ENCODE assay signal across 19 cellular contexts in the genomic region with DNA sequence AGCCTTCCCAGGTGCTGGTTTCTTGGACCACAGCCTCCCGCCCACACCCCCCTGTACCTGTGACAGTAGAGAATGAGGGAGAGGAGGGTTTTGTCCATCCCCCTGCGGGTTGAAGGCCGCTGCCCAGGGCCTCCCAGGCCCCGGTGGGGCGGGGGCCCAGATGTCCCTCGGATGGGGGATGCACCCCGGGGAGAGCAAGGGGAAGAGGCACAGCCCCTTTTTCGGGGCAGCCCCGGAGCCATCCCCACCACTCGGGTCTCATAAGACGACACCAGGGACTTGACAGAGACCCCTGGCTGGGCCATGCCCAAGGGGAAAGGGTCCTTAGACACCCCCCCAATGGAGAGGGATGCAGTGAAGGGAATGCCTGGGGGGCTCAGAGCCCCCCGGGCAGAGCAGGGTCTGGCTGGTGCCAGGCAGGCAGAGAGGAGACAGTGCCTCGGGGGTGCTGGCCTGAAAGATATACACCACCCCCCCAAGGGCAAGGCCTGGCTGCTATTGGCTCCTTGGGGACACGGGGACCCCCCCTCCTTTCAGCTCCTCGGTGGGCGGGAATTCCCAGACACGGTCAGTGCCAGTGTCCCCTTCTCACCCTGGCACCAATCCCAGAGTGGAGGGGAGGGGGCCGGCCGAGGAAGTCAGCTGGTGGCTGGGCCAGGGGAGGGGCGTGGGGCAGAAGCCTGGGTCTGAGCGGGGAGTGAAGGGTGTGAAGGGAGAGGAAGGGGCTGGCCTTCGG. TPM values are rescaled to one million over a fixed set of nuclear protein-coding genes. Genes with fewer than 3 reads are reported as not detected.
DNase-seq lines count a peak whose midpoint lies in the region; ATAC-seq, FAIRE-seq and TF ChIP-seq lines count a peak whose summit lies in the region.
"Had no signal": no experiment of that assay in that cellular context is flagged by ENCODE, and none has a peak within 500 bp of the region (broad histone marks: within the 10 kb centered on the region; RNA-seq: fewer than 3 reads in every experiment).

No MANE protein-coding gene starts in this region.

- no peak for TF ChIP-seq RAD21 in K562 (CRISPR knock-in tag; conservative IDR thresholded peaks at IDR 0.05 in 1 of 2, IDR thresholded peaks at IDR 0.05 in 1 of 2)

- H3K27ac ChIP-seq in K562 (ENCODE audit: extremely low read depth, low read depth, low read length) (no peak overlapping the region), kidney (ENCODE audit: low read depth in 2 of 2, low read length in 2 of 2) (no peak overlapping the region), substantia nigra (ENCODE audit: low read depth, low read length, poor library complexity, severe bottlenecking) (peak overlapping the region; percentile 100), tibial artery (peak overlapping the region in 1 of 2 donors; percentile 63)
- H3K27ac ChIP-seq: hepatocyte, psoas muscle, SK-N-MC had no signal

- BruUV-seq in K562 (replicated peaks; lab: Mats Ljungman, UMichigan), result no TSS peak

- TF ChIP-seq CTCF in K562 (IDR thresholded peaks at IDR 0.05 in 2 of 3, conservative IDR thresholded peaks at IDR 0.05 in 1 of 3; ENCODE audit: insufficient read depth in 2 of 3, low read depth in 1 of 3, low read length in 3 of 3) (no peak), kidney (IDR thresholded peaks at IDR 0.05; ENCODE audit: borderline replicate concordance, extremely low read depth, insufficient read depth) (no peak), tibial artery (IDR thresholded peaks at IDR 0.05) (no peak)

- H2AFZ ChIP-seq in K562 (ENCODE audit: low read depth, low read length), result no peak overlapping the region
- H2AFZ ChIP-seq: hepatocyte had no signal

- no peaks in the 10 kb centered on the region for H3K27me3 ChIP-seq in K562 (ENCODE audit: control insufficient read depth in 2 of 2, insufficient read depth in 2 of 2, low read length in 2 of 2)
- H3K27me3 ChIP-seq in tibial artery, result no peaks in the 10 kb centered on the region
- H3K27me3 ChIP-seq: hepatocyte had no signal

- peaks cover 8% of the 10 kb centered on the region for H4K20me1 ChIP-seq in K562 (replicated peaks; ENCODE audit: control insufficient read depth, insufficient read depth, low read length)

- H3K9ac ChIP-seq in K562 (ENCODE audit: insufficient read depth in 1 of 2, low read depth in 2 of 2, low read length in 2 of 2) (no peak overlapping the region), kidney (ENCODE audit: low read length in 2 of 2) (no peak overlapping the region)

- H3K4me3 ChIP-seq in K562, result no peak overlapping the region
- H3K4me3 ChIP-seq in kidney (ENCODE audit: low read length in 2 of 2), result no peak overlapping the region
- no peak overlapping the region for H3K4me3 ChIP-seq in tibial artery
- H3K4me3 ChIP-seq: hepatocyte, psoas muscle, SK-N-MC had no signal

- H3K79me2 ChIP-seq in K562 (ENCODE audit: control insufficient read depth, insufficient read depth, low read length), result peaks cover 5% of the 10 kb centered on the region; the same call in 1 of the 3 replicates
- H3K79me2 ChIP-seq: hepatocyte had no signal

- 87% methylated on average over 14 of the region's 22 CpGs for WGBS in K562 (ENCODE audit: insufficient coverage, low coverage, missing lambda C conversion rate)

- POLR2A ChIA-PET in K562 (lab: Yijun Ruan, JAX), result interaction anchor here (0.6 to 2.2 kb wide), 2 partner anchors 118 to 119 kb away, joined by 4 to 7 read pairs; partner anchors contain the start of genes FBXO24 and LRCH4

- intact Hi-C loops in K562 (cut with micrococcal nuclease), result loop anchor here (5.0 kb wide), 1 partner anchor 384 kb away; the partner anchor contains the start of gene SLC12A9
- intact Hi-C loops in kidney (cut with DNase I), result loop anchor here (10.0 kb wide), 1 partner anchor 217 kb away; no protein-coding TSS in a partner anchor
- intact Hi-C loops in tibial artery (cut with DNase I; ENCODE audit: low total_unique reads), result loop anchor here (5.0 to 10.0 kb wide), 3 partner anchors 89 to 397 kb away; partner anchors contain the start of genes EPO and TRIP6

- no peak for TF ChIP-seq EP300 in K562 (IDR thresholded peaks at IDR 0.05; ENCODE audit: low read length)

- peaks cover 2% of the 10 kb centered on the region for H3K9me1 ChIP-seq in K562 (ENCODE audit: control insufficient read depth, insufficient read depth, low read length)

- no peaks in the 10 kb centered on the region for H3K9me3 ChIP-seq in K562 (replicated peaks; ENCODE audit: control insufficient read depth, insufficient read depth, low read depth, low read length)
- no peaks in the 10 kb centered on the region for H3K9me3 ChIP-seq in kidney (ENCODE audit: control insufficient read depth in 1 of 2, low read length in 2 of 2)
- no peaks in the 10 kb centered on the region for H3K9me3 ChIP-seq in tibial artery
- H3K9me3 ChIP-seq: psoas muscle had no signal

- H3K36me3 ChIP-seq in K562 (ENCODE audit: control insufficient read depth, insufficient read depth, low read length), result peaks cover 49% of the 10 kb centered on the region; the same call in 2 of the 3 replicates
- peaks cover 0 to 3% of the 10 kb centered on the region in 2 donors for H3K36me3 ChIP-seq in kidney (ENCODE audit: control insufficient read depth in 1 of 2, insufficient read depth in 2 of 2, low read length in 2 of 2)
- peaks cover 0 to 60% (median 11%) of the 10 kb centered on the region in 3 donors for H3K36me3 ChIP-seq in tibial artery

- no peak for TF ChIP-seq POLR2A in K562 (conservative IDR thresholded peaks at IDR 0.05)
- TF ChIP-seq POLR2A in H54 (IDR thresholded peaks at IDR 0.05; ENCODE audit: low read depth, low read length), result no peak

- in situ Hi-C loops in K562 (cut with MboI), result loop anchor here (25.0 kb wide), 1 partner anchor 94 kb away; the partner anchor contains the start of gene SAP25

- no peak for ATAC-seq in K562
- ATAC-seq: activated T-cell treated with anti-CD3 and anti-CD28 coated beads, Interleukin-2, amount 50 U/mL, for 4 hours; esophagus mucosa; psoas muscle had no signal

- DNase-seq in NCI-H1092 treated with DMSO at 0.1 percent for 48 hours (lab: John Stamatoyannopoulos, UW) (peak; percentile 15), NCI-H1092 (lab: John Stamatoyannopoulos, UW) (no peak), K562 (ENCODE audit: extremely low read depth in 1 of 4, low spot score in 3 of 4) (peak in 2 of 4 experiments; percentile 22 to 24), kidney (peak; percentile 78), substantia nigra (lab: John Stamatoyannopoulos, UW) (peak; percentile 61 to 99 (median 95)), tibial artery (no peak), SK-N-DZ (ENCODE audit: low spot score) (no peak), H54 (ENCODE audit: insufficient read length, low spot score) (no peak)
- DNase-seq: activated CD4-positive, alpha-beta T cell treated with anti-CD3 and anti-CD28 coated beads, Interleukin-2, amount 50 U/mL, for 48 hours; activated T-cell treated with anti-CD3 and anti-CD28 coated beads, Interleukin-2, amount 50 U/mL, for 4 hours; NCI-H1694 treated with DMSO at 0.1 percent for 48 hours; NCI-H510A; psoas muscle; stimulated activated CD4-positive, alpha-beta T cell treated with anti-CD3 and anti-CD28 coated beads, Interleukin-15, amount 100 ng/mL, for 24 hours had no signal

- CTCF ChIA-PET in K562 (lab: Yijun Ruan, JAX; ENCODE audit: low intra/inter-chr PET ratio), result interaction anchor here (1.1 to 3.4 kb wide), 3 partner anchors 15 to 92 kb away, joined by 3 to 26 read pairs (median 10); no protein-coding TSS in a partner anchor

- FAIRE-seq in K562 (lab: Jason Lieb, UNC), result no peak
- no peak for FAIRE-seq in kidney (lab: Jason Lieb, UNC)
- no peak for FAIRE-seq in H54 (lab: Jason Lieb, UNC)
- FAIRE-seq: colon had no signal

- H3K4me1 ChIP-seq in K562 (replicated peaks in 1 of 2; ENCODE audit: control insufficient read depth in 2 of 2, insufficient read depth in 2 of 2, low read length in 2 of 2), result peaks cover 5 to 35% of the 10 kb centered on the region in 2 experiments
- H3K4me1 ChIP-seq in kidney (ENCODE audit: control insufficient read depth in 1 of 2, insufficient read depth in 1 of 2, low read depth in 1 of 2, low read length in 2 of 2), result peaks cover 0 to 8% of the 10 kb centered on the region in 2 donors
- peaks cover 0 to 50% (median 27%) of the 10 kb centered on the region in 4 donors for H3K4me1 ChIP-seq in tibial artery

- no peak overlapping the region for H3K4me2 ChIP-seq in K562 (ENCODE audit: insufficient read depth, low read length)
- H3K4me2 ChIP-seq: hepatocyte had no signal

RNA-seq across cellular contexts. Expression of gene SPACDR, which starts 3.7 kb away (rescaled TPM):
- total RNA-seq in K562 (2011; cell fraction: chromatin; rRNA removed; ENCODE audit: low replicate concordance), result 3.4 and 9.9 TPM in 2 replicates
- total RNA-seq in K562 (2011; cell fraction: nucleolus; rRNA removed), result 1.8 and 4.7 TPM in 2 replicates
- 2.4 and 3.8 TPM in 2 replicates for total RNA-seq in K562 (2011; cell fraction: nucleoplasm; rRNA removed)
- total RNA-seq in K562 (2014; rRNA removed), result 0.14 and 0.29 TPM in 2 replicates
- not detected in 2 replicates for total RNA-seq in K562 (2014; rRNA removed; fragmentation: Illumina TruSeq; extraction: Trizol)
- 0.29 and 0.41 TPM in 2 replicates for total RNA-seq in K562 (2015; rRNA removed; fragmentation: Illumina TruSeq; extraction: Trizol)
- 0.55 and 1.2 TPM in 2 replicates for total RNA-seq in K562 (2021)
- 0.18 and 0.20 TPM in 2 replicates for polyA plus RNA-seq in K562 (2011; rRNA removed)
- 0.40 and 0.56 TPM in 2 replicates for polyA plus RNA-seq in K562 (2011; cell fraction: cytosol; rRNA removed)
- polyA plus RNA-seq in K562 (2011; cell fraction: nucleus; rRNA removed), result 1.0 and 2.9 TPM in 2 replicates
- 0.47 and 2.1 TPM in 2 replicates for polyA plus RNA-seq in K562 (2012)
- polyA plus RNA-seq in K562 (2014; fragmentation: Illumina TruSeq; extraction: Trizol), result 0.13 and 0.24 TPM in 2 replicates
- under 1 TPM; 0.07 to 0.11 TPM for polyA plus RNA-seq in K562 (2014; fragmentation: Nextera tagmentation; extraction: Ambion mirVana)
- polyA plus RNA-seq in K562 (2014; rRNA removed), result 0.12 and 0.15 TPM in 2 replicates
- not detected in 2 replicates for polyA minus RNA-seq in K562 (2011; rRNA and poly(A)+ RNA removed)
- polyA minus RNA-seq in K562 (2011; cell fraction: cytosol; rRNA and poly(A)+ RNA removed), result not detected in 2 replicates
- not detected in 2 replicates for polyA minus RNA-seq in K562 (2011; cell fraction: nucleus; rRNA and poly(A)+ RNA removed)
- 0.54 TPM for total RNA-seq in kidney
- not detected for polyA plus RNA-seq in kidney (ENCODE audit: insufficient read depth, low read depth, low replicate concordance)
- not detected in 2 replicates for polyA plus RNA-seq in SK-N-DZ (2014; cell fraction: cytosol; rRNA removed)
- 1.8 TPM in 1 of 2 replicates, not detected in the other for polyA plus RNA-seq in SK-N-DZ (2014; cell fraction: nucleus; rRNA removed)
- total RNA-seq: psoas muscle had no signal
- polyA plus RNA-seq: hepatocyte had no signal

RNA-seq across cellular contexts. Expression of gene TSC22D4, which starts 11.2 kb away (rescaled TPM):
- total RNA-seq in K562 (2011; cell fraction: chromatin; rRNA removed; ENCODE audit: low replicate concordance), result 30.5 and 88.7 TPM in 2 replicates
- total RNA-seq in K562 (2011; cell fraction: nucleolus; rRNA removed), result 56.8 and 60.5 TPM in 2 replicates
- 38.6 and 57.1 TPM in 2 replicates for total RNA-seq in K562 (2011; cell fraction: nucleoplasm; rRNA removed)
- total RNA-seq in K562 (2014; rRNA removed) (77.6 and 102 TPM in 2 replicates), K562 (2014; rRNA removed; fragmentation: Illumina TruSeq; extraction: Trizol) (10.1 and 13.1 TPM in 2 replicates), K562 (2015; rRNA removed; fragmentation: Illumina TruSeq; extraction: Trizol) (31.3 and 33.9 TPM in 2 replicates), K562 (2021) (102 and 107 TPM in 2 replicates), kidney (61.5 TPM)
- polyA plus RNA-seq in K562 (2011; rRNA removed) (14.2 and 18.8 TPM in 2 replicates), K562 (2014; fragmentation: Illumina TruSeq; extraction: Trizol) (28.7 and 51.7 TPM in 2 replicates), K562 (2014; fragmentation: Nextera tagmentation; extraction: Ambion mirVana) (under 1 TPM; 0.37 to 0.92 TPM), K562 (2014; rRNA removed) (57.9 and 61.0 TPM in 2 replicates), kidney (ENCODE audit: insufficient read depth, low read depth, low replicate concordance) (67.0 TPM)
- 13.0 and 47.0 TPM in 2 replicates for polyA plus RNA-seq in K562 (2011; cell fraction: cytosol; rRNA removed)
- polyA plus RNA-seq in K562 (2011; cell fraction: nucleus; rRNA removed), result 22.1 and 53.6 TPM in 2 replicates
- 64.9 and 107 TPM in 2 replicates for polyA plus RNA-seq in K562 (2012)
- 5.5 and 9.6 TPM in 2 replicates for polyA minus RNA-seq in K562 (2011; rRNA and poly(A)+ RNA removed)
- 24.5 and 26.5 TPM in 2 replicates for polyA minus RNA-seq in K562 (2011; cell fraction: cytosol; rRNA and poly(A)+ RNA removed)
- 10.0 and 13.5 TPM in 2 replicates for polyA minus RNA-seq in K562 (2011; cell fraction: nucleus; rRNA and poly(A)+ RNA removed)
- polyA plus RNA-seq in SK-N-DZ (2014; cell fraction: cytosol; rRNA removed), result 21.1 and 24.7 TPM in 2 replicates
- 16.0 and 23.2 TPM in 2 replicates for polyA plus RNA-seq in SK-N-DZ (2014; cell fraction: nucleus; rRNA removed)

RNA-seq across cellular contexts. Expression of gene NYAP1, which starts 15.9 kb away (rescaled TPM):
- 0.53 and 1.0 TPM in 2 replicates for total RNA-seq in K562 (2011; cell fraction: chromatin; rRNA removed; ENCODE audit: low replicate concordance)
- total RNA-seq in K562 (2011; cell fraction: nucleolus; rRNA removed), result 0.67 and 0.79 TPM in 2 replicates
- 0.23 and 0.59 TPM in 2 replicates for total RNA-seq in K562 (2011; cell fraction: nucleoplasm; rRNA removed)
- 0.32 and 0.98 TPM in 2 replicates for total RNA-seq in K562 (2014; rRNA removed)
- 0.11 and 0.13 TPM in 2 replicates for total RNA-seq in K562 (2014; rRNA removed; fragmentation: Illumina TruSeq; extraction: Trizol)
- 0.15 and 0.22 TPM in 2 replicates for total RNA-seq in K562 (2015; rRNA removed; fragmentation: Illumina TruSeq; extraction: Trizol)
- 0.82 and 0.87 TPM in 2 replicates for total RNA-seq in K562 (2021)
- polyA plus RNA-seq in K562 (2011; rRNA removed), result 0.09 and 0.13 TPM in 2 replicates
- polyA plus RNA-seq in K562 (2011; cell fraction: cytosol; rRNA removed), result 0.15 and 1.4 TPM in 2 replicates
- 0.34 and 1.7 TPM in 2 replicates for polyA plus RNA-seq in K562 (2011; cell fraction: nucleus; rRNA removed)
- polyA plus RNA-seq in K562 (2012), result 0.35 and 0.65 TPM in 2 replicates
- polyA plus RNA-seq in K562 (2014; fragmentation: Illumina TruSeq; extraction: Trizol), result 0.13 and 0.17 TPM in 2 replicates
- not detected for polyA plus RNA-seq in K562 (2014; fragmentation: Nextera tagmentation; extraction: Ambion mirVana)
- 0.88 and 1.0 TPM in 2 replicates for polyA plus RNA-seq in K562 (2014; rRNA removed)
- polyA minus RNA-seq in K562 (2011; rRNA and poly(A)+ RNA removed), result 0.11 TPM in 1 of 2 replicates, not detected in the other
- polyA minus RNA-seq in K562 (2011; cell fraction: cytosol; rRNA and poly(A)+ RNA removed), result not detected in 2 replicates
- 0.22 and 0.40 TPM in 2 replicates for polyA minus RNA-seq in K562 (2011; cell fraction: nucleus; rRNA and poly(A)+ RNA removed)
- 0.41 TPM for total RNA-seq in kidney
- 0.69 TPM for polyA plus RNA-seq in kidney (ENCODE audit: insufficient read depth, low read depth, low replicate concordance)
- 3.8 and 8.3 TPM in 2 replicates for polyA plus RNA-seq in SK-N-DZ (2014; cell fraction: cytosol; rRNA removed)
- 4.8 and 8.2 TPM in 2 replicates for polyA plus RNA-seq in SK-N-DZ (2014; cell fraction: nucleus; rRNA removed)
- polyA plus RNA-seq: CD14-positive monocyte had no signal

RNA-seq across cellular contexts. Expression of gene PPP1R35, which starts 31.5 kb away (rescaled TPM):
- 18.9 and 64.5 TPM in 2 replicates for total RNA-seq in K562 (2011; cell fraction: chromatin; rRNA removed; ENCODE audit: low replicate concordance)
- total RNA-seq in K562 (2011; cell fraction: nucleolus; rRNA removed), result 109 and 128 TPM in 2 replicates
- 45.6 and 53.0 TPM in 2 replicates for total RNA-seq in K562 (2011; cell fraction: nucleoplasm; rRNA removed)
- total RNA-seq in K562 (2014; rRNA removed) (127 and 152 TPM in 2 replicates), K562 (2014; rRNA removed; fragmentation: Illumina TruSeq; extraction: Trizol) (18.9 and 25.9 TPM in 2 replicates), K562 (2015; rRNA removed; fragmentation: Illumina TruSeq; extraction: Trizol) (44.9 and 47.9 TPM in 2 replicates), K562 (2021) (124 and 135 TPM in 2 replicates), kidney (41.7 TPM)
- polyA plus RNA-seq in K562 (2011; rRNA removed) (28.2 and 31.7 TPM in 2 replicates), K562 (2014; fragmentation: Illumina TruSeq; extraction: Trizol) (19.4 and 33.7 TPM in 2 replicates), K562 (2014; fragmentation: Nextera tagmentation; extraction: Ambion mirVana) (1 to 10 TPM; 2.9 to 5.9 TPM), K562 (2014; rRNA removed) (153 and 185 TPM in 2 replicates), kidney (ENCODE audit: insufficient read depth, low read depth, low replicate concordance) (40.2 TPM)
- 38.6 and 141 TPM in 2 replicates for polyA plus RNA-seq in K562 (2011; cell fraction: cytosol; rRNA removed)
- polyA plus RNA-seq in K562 (2011; cell fraction: nucleus; rRNA removed), result 136 and 297 TPM in 2 replicates
- 70.7 and 78.6 TPM in 2 replicates for polyA plus RNA-seq in K562 (2012)
- 2.2 and 5.8 TPM in 2 replicates for polyA minus RNA-seq in K562 (2011; rRNA and poly(A)+ RNA removed)
- 13.8 and 18.6 TPM in 2 replicates for polyA minus RNA-seq in K562 (2011; cell fraction: cytosol; rRNA and poly(A)+ RNA removed)
- polyA minus RNA-seq in K562 (2011; cell fraction: nucleus; rRNA and poly(A)+ RNA removed), result 16.7 and 26.0 TPM in 2 replicates
- 30.0 and 50.0 TPM in 2 replicates for polyA plus RNA-seq in SK-N-DZ (2014; cell fraction: cytosol; rRNA removed)
- 114 and 118 TPM in 2 replicates for polyA plus RNA-seq in SK-N-DZ (2014; cell fraction: nucleus; rRNA removed)

RNA-seq across cellular contexts. Expression of gene MEPCE, which starts 38.2 kb away (rescaled TPM):
- total RNA-seq in K562 (2011; cell fraction: chromatin; rRNA removed; ENCODE audit: low replicate concordance), result 33.3 and 101 TPM in 2 replicates
- 57.9 and 76.5 TPM in 2 replicates for total RNA-seq in K562 (2011; cell fraction: nucleolus; rRNA removed)
- 40.2 and 43.9 TPM in 2 replicates for total RNA-seq in K562 (2011; cell fraction: nucleoplasm; rRNA removed)
- total RNA-seq in K562 (2014; rRNA removed) (50.6 and 65.4 TPM in 2 replicates), K562 (2014; rRNA removed; fragmentation: Illumina TruSeq; extraction: Trizol) (24.9 and 29.5 TPM in 2 replicates), K562 (2015; rRNA removed; fragmentation: Illumina TruSeq; extraction: Trizol) (60.3 and 60.4 TPM in 2 replicates), K562 (2021) (72.8 and 76.3 TPM in 2 replicates), kidney (47.2 TPM)
- polyA plus RNA-seq in K562 (2011; rRNA removed) (16.1 and 16.7 TPM in 2 replicates), K562 (2014; fragmentation: Illumina TruSeq; extraction: Trizol) (66.5 and 77.3 TPM in 2 replicates), K562 (2014; fragmentation: Nextera tagmentation; extraction: Ambion mirVana) (10 to 100 TPM; 10.9 to 13.7 TPM), K562 (2014; rRNA removed) (42.7 and 44.1 TPM in 2 replicates), kidney (ENCODE audit: insufficient read depth, low read depth, low replicate concordance) (33.4 TPM)
- 13.0 and 28.0 TPM in 2 replicates for polyA plus RNA-seq in K562 (2011; cell fraction: cytosol; rRNA removed)
- 23.6 and 47.0 TPM in 2 replicates for polyA plus RNA-seq in K562 (2011; cell fraction: nucleus; rRNA removed)
- polyA plus RNA-seq in K562 (2012), result 54.7 and 58.7 TPM in 2 replicates
- 20.0 and 29.4 TPM in 2 replicates for polyA minus RNA-seq in K562 (2011; rRNA and poly(A)+ RNA removed)
- polyA minus RNA-seq in K562 (2011; cell fraction: cytosol; rRNA and poly(A)+ RNA removed), result 18.7 and 24.0 TPM in 2 replicates
- 27.9 and 29.5 TPM in 2 replicates for polyA minus RNA-seq in K562 (2011; cell fraction: nucleus; rRNA and poly(A)+ RNA removed)
- 21.8 and 28.3 TPM in 2 replicates for polyA plus RNA-seq in SK-N-DZ (2014; cell fraction: cytosol; rRNA removed)
- polyA plus RNA-seq in SK-N-DZ (2014; cell fraction: nucleus; rRNA removed), result 20.0 and 21.4 TPM in 2 replicates

Comparison
In these comparisons a context has a peak if more than half of its experiments do, and no peak if none do; other contexts are left out.
1. DNase-seq: peak in NCI-H1092 treated with DMSO at 0.1 percent for 48 hours (single experiment), kidney (single experiment) and substantia nigra (49 of 49); none in NCI-H1092 (single experiment), tibial artery (0 of 2), SK-N-DZ (single experiment) and H54 (single experiment).